1 cellular context compared by ENCODE assay signal in the genomic region with DNA sequence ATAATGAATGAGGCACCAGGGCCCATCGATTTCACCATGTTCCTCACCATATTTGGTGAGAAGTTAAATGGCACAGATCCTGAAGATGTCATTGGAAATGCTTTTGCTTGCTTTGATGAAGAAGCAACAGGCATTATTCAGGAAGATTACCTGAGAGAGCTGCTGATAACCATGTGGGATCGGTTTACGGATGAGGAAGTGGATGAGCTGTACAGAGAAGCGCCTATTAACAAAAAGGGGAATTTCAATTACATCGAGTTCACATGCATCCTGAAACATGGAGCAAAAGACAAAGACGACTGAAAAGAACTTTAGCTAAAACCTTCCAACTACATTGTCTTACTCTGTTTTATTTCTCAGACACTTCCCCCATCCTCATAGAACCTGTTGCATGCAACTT.
A peak's percentile ranks its signal among the peaks of the same experiment; 100 is the strongest.
TF ChIP-seq lines count a peak whose summit lies in the region.

No MANE protein-coding gene starts in this region.

TF ChIP-seq in K562, 482 proteins besides CTCF, POLR2A, EP300 and RAD21:
- TF ChIP-seq THAP12 (CRISPR knock-in tag; IDR thresholded peaks at IDR 0.05) (no peak), NCOA2 (IDR thresholded peaks at IDR 0.05; ENCODE audit: partially characterized antibody in 2 of 2) (no peak), MITF (IDR thresholded peaks at IDR 0.05) (no peak), SIN3A (IDR thresholded peaks at IDR 0.05; ENCODE audit: borderline replicate concordance in 2 of 2, control insufficient read depth in 1 of 2, low read depth in 2 of 2, low read length in 2 of 2) (no peak), MEF2D (tag; conservative IDR thresholded peaks at IDR 0.05; ENCODE audit: low read depth) (no peak), CEBPG (CRISPR knock-in tag; IDR thresholded peaks at IDR 0.05) (no peak), CEBPG (tag; conservative IDR thresholded peaks at IDR 0.05 in 1 of 2, IDR thresholded peaks at IDR 0.05 in 1 of 2) (no peak), SPI1 (IDR thresholded peaks at IDR 0.05; ENCODE audit: borderline replicate concordance, low read depth, low read length) (peak; percentile 90)
TF ChIP-seq in K562: peak in this region for 1.
